18 cellular contexts compared by ENCODE assay signal in genomic region chr2:113686537-113686936, GRCh38.
"Had no signal": no experiment of that assay in that cellular context is flagged by ENCODE, and none has a peak within 500 bp of the region (broad histone marks: within the 10 kb centered on the region; RNA-seq: fewer than 3 reads in every experiment).

No MANE protein-coding gene starts in this region.

- ATAC-seq: activated CD4-positive, alpha-beta T cell treated with anti-CD3 and anti-CD28 coated beads for 36 hours; body of pancreas; left lobe of liver; stimulated activated naive CD8-positive, alpha-beta T cell treated with anti-CD3 and anti-CD28 coated beads, Interleukin-15, Interleukin-2, amounts not matched to agents 100 U/mL and 50 U/mL, for 24 hours; WTC11 had no signal

- H3K36me3 Mint-ChIP-seq: activated naive CD8-positive, alpha-beta T cell; WTC11 had no signal

- DNase-seq: activated CD4-positive, alpha-beta T cell treated with anti-CD3 and anti-CD28 coated beads for 36 hours; activated CD4-positive, alpha-beta T cell treated with anti-CD3 and anti-CD28 coated beads, Interleukin-2, amount 50 U/mL, for 48 hours; activated T-cell treated with anti-CD3 and anti-CD28 coated beads for 4 hours; amniotic stem cell; body of pancreas; central memory CD4-positive, alpha-beta T cell; colonic mucosa; midbrain; nucleus accumbens; stimulated activated CD4-positive, alpha-beta T cell treated with anti-CD3 and anti-CD28 coated beads, Interleukin-2, amount 100 ng/mL, for 24 hours; stimulated activated naive CD8-positive, alpha-beta T cell treated with anti-CD3 and anti-CD28 coated beads, Interleukin-15, Interleukin-2, amounts not matched to agents 100 U/mL and 50 U/mL, for 24 hours; substantia nigra; tibial artery had no signal

- H3K27ac Mint-ChIP-seq: activated CD4-positive, alpha-beta T cell treated with anti-CD3 and anti-CD28 coated beads for 36 hours; activated naive CD8-positive, alpha-beta T cell; nephron; progenitor cell of endocrine pancreas; WTC11 had no signal

- H3K27me3 Mint-ChIP-seq: activated CD4-positive, alpha-beta T cell treated with anti-CD3 and anti-CD28 coated beads for 36 hours; activated naive CD8-positive, alpha-beta T cell; progenitor cell of endocrine pancreas had no signal

- H3K4me3 Mint-ChIP-seq: activated CD4-positive, alpha-beta T cell treated with anti-CD3 and anti-CD28 coated beads for 36 hours; activated naive CD8-positive, alpha-beta T cell; nephron; WTC11 had no signal

- H3K4me1 Mint-ChIP-seq: nephron, WTC11 had no signal
